8 cellular contexts compared by ENCODE assay signal in genomic region chr19:3284759-3285646, GRCh38.
DNase-seq lines count a peak whose midpoint lies in the region; ATAC-seq and TF ChIP-seq lines count a peak whose summit lies in the region.

No MANE protein-coding gene starts in this region.

- H3K27ac ChIP-seq in epithelial cell of prostate: peak overlapping the region; percentile 43

- peaks cover 4% of the 10 kb centered on the region for H3K4me1 Mint-ChIP-seq in nephron

- no peaks in the 10 kb centered on the region for H3K36me3 Mint-ChIP-seq in nephron (ENCODE audit: low read depth)

- peaks cover 39% of the 10 kb centered on the region for H3K27me3 Mint-ChIP-seq in nephron (ENCODE audit: low read depth)

- ATAC-seq in GM18909 (IDR thresholded peaks at IDR 0.05; ENCODE audit: poor library complexity, unreplicated experiment) (peak; percentile 40), HG02763 (IDR thresholded peaks at IDR 0.05; ENCODE audit: unreplicated experiment) (no peak)

- peak overlapping the region; percentile 80 to 86 (median 82) for H3K4me3 Mint-ChIP-seq in nephron

- no peaks in the 10 kb centered on the region for H3K9me3 Mint-ChIP-seq in nephron

- no peak for TF ChIP-seq CTCF in nephron (IDR thresholded peaks at IDR 0.05; ENCODE audit: unreplicated experiment in 3 of 3)

- DNase-seq in NCI-H82 (lab: John Stamatoyannopoulos, UW) (peak; percentile 83), epithelial cell of prostate (ENCODE audit: low read depth, low spot score) (peak; percentile 41), ureter (ENCODE audit: low spot score) (peak; percentile 87), NCI-H2171 treated with DMSO at 0.1 percent for 48 hours (lab: John Stamatoyannopoulos, UW) (no peak)
- DNase-seq in activated CD8-positive, alpha-beta memory T cell treated with anti-CD3 and anti-CD28 coated beads, Interleukin-2, amount 50 U/mL, for 1 hour (ENCODE audit: extremely low read depth): peak; percentile 24

- peak overlapping the region; percentile 51 to 95 (median 90) for H3K27ac Mint-ChIP-seq in nephron
